1 cellular context compared by ENCODE assay signal in genomic region chr18:3458378-3458777, GRCh38.
TF ChIP-seq lines count a peak whose summit lies in the region.

No MANE protein-coding gene starts in this region.

TF ChIP-seq in K562, 482 proteins besides CTCF, POLR2A, EP300 and RAD21 (continued from another document):
- TF ChIP-seq E4F1 (CRISPR knock-in tag; IDR thresholded peaks at IDR 0.05; ENCODE audit: borderline replicate concordance) (no peak), ZFP1 (CRISPR knock-in tag; IDR thresholded peaks at IDR 0.05) (no peak), POLR2AphosphoS5 (IDR thresholded peaks at IDR 0.05; ENCODE audit: control insufficient read depth, insufficient read depth, low read depth, low read length) (peak; percentile 32; the same call in 1 of the 2 replicates), PHB2 (IDR thresholded peaks at IDR 0.05; ENCODE audit: low read depth) (no peak), ZNF224 (CRISPR knock-in tag; IDR thresholded peaks at IDR 0.05) (no peak), PML (IDR thresholded peaks at IDR 0.05; ENCODE audit: low read length) (peak; percentile 22; the same call in 1 of the 2 replicates), ZBTB43 (CRISPR knock-in tag; IDR thresholded peaks at IDR 0.05) (no peak), ARID2 (IDR thresholded peaks at IDR 0.05) (no peak), ZNF79 (CRISPR knock-in tag; IDR thresholded peaks at IDR 0.05; ENCODE audit: low read depth) (no peak), ZNF133 (CRISPR knock-in tag; IDR thresholded peaks at IDR 0.05) (no peak), KLF6 (CRISPR knock-in tag; IDR thresholded peaks at IDR 0.05; ENCODE audit: borderline replicate concordance) (no peak)
- TF ChIP-seq, protein P1, sequence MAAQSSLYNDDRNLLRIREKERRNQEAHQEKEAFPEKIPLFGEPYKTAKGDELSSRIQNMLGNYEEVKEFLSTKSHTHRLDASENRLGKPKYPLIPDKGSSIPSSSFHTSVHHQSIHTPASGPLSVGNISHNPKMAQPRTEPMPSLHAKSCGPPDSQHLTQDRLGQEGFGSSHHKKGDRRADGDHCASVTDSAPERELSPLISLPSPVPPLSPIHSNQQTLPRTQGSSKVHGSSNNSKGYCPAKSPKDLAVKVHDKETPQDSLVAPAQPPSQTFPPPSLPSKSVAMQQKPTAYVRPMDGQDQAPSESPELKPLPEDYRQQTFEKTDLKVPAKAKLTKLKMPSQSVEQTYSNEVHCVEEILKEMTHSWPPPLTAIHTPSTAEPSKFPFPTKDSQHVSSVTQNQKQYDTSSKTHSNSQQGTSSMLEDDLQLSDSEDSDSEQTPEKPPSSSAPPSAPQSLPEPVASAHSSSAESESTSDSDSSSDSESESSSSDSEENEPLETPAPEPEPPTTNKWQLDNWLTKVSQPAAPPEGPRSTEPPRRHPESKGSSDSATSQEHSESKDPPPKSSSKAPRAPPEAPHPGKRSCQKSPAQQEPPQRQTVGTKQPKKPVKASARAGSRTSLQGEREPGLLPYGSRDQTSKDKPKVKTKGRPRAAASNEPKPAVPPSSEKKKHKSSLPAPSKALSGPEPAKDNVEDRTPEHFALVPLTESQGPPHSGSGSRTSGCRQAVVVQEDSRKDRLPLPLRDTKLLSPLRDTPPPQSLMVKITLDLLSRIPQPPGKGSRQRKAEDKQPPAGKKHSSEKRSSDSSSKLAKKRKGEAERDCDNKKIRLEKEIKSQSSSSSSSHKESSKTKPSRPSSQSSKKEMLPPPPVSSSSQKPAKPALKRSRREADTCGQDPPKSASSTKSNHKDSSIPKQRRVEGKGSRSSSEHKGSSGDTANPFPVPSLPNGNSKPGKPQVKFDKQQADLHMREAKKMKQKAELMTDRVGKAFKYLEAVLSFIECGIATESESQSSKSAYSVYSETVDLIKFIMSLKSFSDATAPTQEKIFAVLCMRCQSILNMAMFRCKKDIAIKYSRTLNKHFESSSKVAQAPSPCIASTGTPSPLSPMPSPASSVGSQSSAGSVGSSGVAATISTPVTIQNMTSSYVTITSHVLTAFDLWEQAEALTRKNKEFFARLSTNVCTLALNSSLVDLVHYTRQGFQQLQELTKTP (IDR thresholded peaks at IDR 0.05; ENCODE audit: low read depth in 1 of 2, partially characterized antibody in 2 of 2) = no peak
